ENCODE assay signal across 13 cellular contexts in the genomic region with DNA sequence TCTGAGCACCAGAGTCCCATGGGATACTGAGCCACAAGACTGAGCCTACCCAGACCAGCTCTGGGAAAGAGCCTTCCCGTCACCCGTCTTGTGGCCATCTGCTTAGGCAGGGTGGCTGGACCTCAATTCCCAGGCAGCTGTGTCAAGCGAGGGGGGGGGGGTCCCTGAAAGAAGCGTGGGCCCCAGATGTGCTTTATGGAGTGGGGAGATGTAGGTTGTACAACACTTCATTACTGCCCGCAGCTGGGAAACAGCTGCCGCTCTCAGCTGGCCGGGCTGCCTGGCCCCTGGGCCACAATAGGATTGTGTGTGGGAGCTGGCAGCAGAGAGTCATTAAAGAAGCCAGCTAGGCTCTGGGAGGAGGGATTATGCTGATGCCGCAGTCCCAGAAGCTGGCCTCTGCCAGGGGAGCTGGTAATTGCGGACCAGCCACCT.
DNase-seq lines count a peak whose midpoint lies in the region; ATAC-seq and TF ChIP-seq lines count a peak whose summit lies in the region.
"Had no signal": no experiment of that assay in that cellular context is flagged by ENCODE, and none has a peak within 500 bp of the region (broad histone marks: within the 10 kb centered on the region; RNA-seq: fewer than 3 reads in every experiment).

No MANE protein-coding gene starts in this region.

- H3K9me3 ChIP-seq in right atrium auricular region (no peaks in the 10 kb centered on the region), left lung (no peaks in the 10 kb centered on the region), upper lobe of right lung (no peaks in the 10 kb centered on the region), gastroesophageal sphincter (peaks cover 0 to under 1% (median 0%) of the 10 kb centered on the region in 3 donors)

- H3K4me1 Mint-ChIP-seq in WTC11: peaks cover 26% of the 10 kb centered on the region

- ATAC-seq in Right ventricle myocardium inferior (peak; percentile 69), WTC11 (peak; percentile 69), left lung (peak; percentile 25), upper lobe of right lung (peak; percentile 37), gastroesophageal sphincter (no peak)
- ATAC-seq: T-cell had no signal

- no peak overlapping the region for H3K4me3 Mint-ChIP-seq in WTC11

- H3K9me3 Mint-ChIP-seq in WTC11: no peaks in the 10 kb centered on the region

- peaks cover 0 to 29% of the 10 kb centered on the region in 2 donors for H3K4me1 ChIP-seq in right atrium auricular region
- peaks cover 0 to 7% of the 10 kb centered on the region in 2 donors for H3K4me1 ChIP-seq in left lung
- peaks cover 7% of the 10 kb centered on the region for H3K4me1 ChIP-seq in upper lobe of right lung
- no peaks in the 10 kb centered on the region for H3K4me1 ChIP-seq in gastroesophageal sphincter

- H3K36me3 ChIP-seq in right atrium auricular region (no peaks in the 10 kb centered on the region), left lung (no peaks in the 10 kb centered on the region), upper lobe of right lung (no peaks in the 10 kb centered on the region), gastroesophageal sphincter (no peaks in the 10 kb centered on the region)

- H3K27me3 Mint-ChIP-seq in WTC11 (ENCODE audit: low read depth): no peaks in the 10 kb centered on the region
- H3K27me3 Mint-ChIP-seq: T-cell had no signal

- POLR2A ChIA-PET in WTC11 (lab: Charles Lee): no interaction called here

- no peaks in the 10 kb centered on the region for H3K36me3 Mint-ChIP-seq in WTC11
- H3K36me3 Mint-ChIP-seq: T-cell had no signal

- intact Hi-C loops in Right ventricle myocardium inferior (cut with DNase I): loop anchor here (5.0 kb wide), 1 partner anchor 52 kb away; no protein-coding TSS in a partner anchor
- intact Hi-C loops in left lung (cut with DNase I): no loop called here
- intact Hi-C loops in upper lobe of right lung (cut with DNase I): no loop called here

- TF ChIP-seq CTCF in right atrium auricular region (IDR thresholded peaks at IDR 0.05) (no peak), WTC11 (IDR thresholded peaks at IDR 0.05) (no peak), left lung (IDR thresholded peaks at IDR 0.05) (no peak), upper lobe of right lung (IDR thresholded peaks at IDR 0.05) (no peak), gastroesophageal sphincter (IDR thresholded peaks at IDR 0.05) (no peak)

- no peak overlapping the region for H3K27ac Mint-ChIP-seq in WTC11
- H3K27ac Mint-ChIP-seq: T-cell had no signal

- H3K27me3 ChIP-seq in right atrium auricular region: no peaks in the 10 kb centered on the region
- H3K27me3 ChIP-seq in left lung: no peaks in the 10 kb centered on the region
- no peaks in the 10 kb centered on the region for H3K27me3 ChIP-seq in upper lobe of right lung
- H3K27me3 ChIP-seq in gastroesophageal sphincter: no peaks in the 10 kb centered on the region

- TF ChIP-seq POLR2A in gastroesophageal sphincter (IDR thresholded peaks at IDR 0.05): no peak

- WGBS in gastroesophageal sphincter (ENCODE audit: low coverage in 1 of 2), 2 donors: 38% methylated on average over 2 of the region's 9 CpGs; no CpG with 5 or more reads in 1 of the 2 donors

- DNase-seq in Right ventricle myocardium inferior (ENCODE audit: missing footprints): peak; percentile 89
- no peak for DNase-seq in right atrium auricular region (ENCODE audit: low spot score)
- no peak for DNase-seq in WTC11 (ENCODE audit: low spot score)
- DNase-seq in left lung: no peak
- no peak for DNase-seq in upper lobe of right lung
- no peak for DNase-seq in stimulated activated naive CD4-positive, alpha-beta T cell treated with Interleukin-2 at 50 U/mL for 16 hours (lab: John Stamatoyannopoulos, UW)
- no peak for DNase-seq in activated naive CD4-positive, alpha-beta T cell (lab: John Stamatoyannopoulos, UW)
- DNase-seq: ACHN, erythroblast, NCI-H2081 treated with DMSO at 0.1 percent for 48 hours, T-cell had no signal

- H3K27ac ChIP-seq in right atrium auricular region (peak overlapping the region in 1 of 2 donors; percentile 2), left lung (no peak overlapping the region), upper lobe of right lung (no peak overlapping the region), gastroesophageal sphincter (no peak overlapping the region)

- CTCF ChIA-PET in WTC11 (lab: Charles Lee): interaction anchor here (0.6 to 2.5 kb wide), 13 partner anchors 11 to 357 kb away, joined by 3 to 16 read pairs (median 4); partner anchors contain the start of gene GADD45G

- no peak overlapping the region for H3K4me3 ChIP-seq in right atrium auricular region
- H3K4me3 ChIP-seq in left lung: no peak overlapping the region
- H3K4me3 ChIP-seq in upper lobe of right lung: no peak overlapping the region
- H3K4me3 ChIP-seq in gastroesophageal sphincter: no peak overlapping the region
- H3K4me3 ChIP-seq: skin epidermis had no signal

- no peak for TF ChIP-seq EP300 in gastroesophageal sphincter (IDR thresholded peaks at IDR 0.05)

TF ChIP-seq in WTC11, 78 proteins besides CTCF, POLR2A, EP300 and RAD21 (continues in another document):
- TF ChIP-seq, protein P1, sequence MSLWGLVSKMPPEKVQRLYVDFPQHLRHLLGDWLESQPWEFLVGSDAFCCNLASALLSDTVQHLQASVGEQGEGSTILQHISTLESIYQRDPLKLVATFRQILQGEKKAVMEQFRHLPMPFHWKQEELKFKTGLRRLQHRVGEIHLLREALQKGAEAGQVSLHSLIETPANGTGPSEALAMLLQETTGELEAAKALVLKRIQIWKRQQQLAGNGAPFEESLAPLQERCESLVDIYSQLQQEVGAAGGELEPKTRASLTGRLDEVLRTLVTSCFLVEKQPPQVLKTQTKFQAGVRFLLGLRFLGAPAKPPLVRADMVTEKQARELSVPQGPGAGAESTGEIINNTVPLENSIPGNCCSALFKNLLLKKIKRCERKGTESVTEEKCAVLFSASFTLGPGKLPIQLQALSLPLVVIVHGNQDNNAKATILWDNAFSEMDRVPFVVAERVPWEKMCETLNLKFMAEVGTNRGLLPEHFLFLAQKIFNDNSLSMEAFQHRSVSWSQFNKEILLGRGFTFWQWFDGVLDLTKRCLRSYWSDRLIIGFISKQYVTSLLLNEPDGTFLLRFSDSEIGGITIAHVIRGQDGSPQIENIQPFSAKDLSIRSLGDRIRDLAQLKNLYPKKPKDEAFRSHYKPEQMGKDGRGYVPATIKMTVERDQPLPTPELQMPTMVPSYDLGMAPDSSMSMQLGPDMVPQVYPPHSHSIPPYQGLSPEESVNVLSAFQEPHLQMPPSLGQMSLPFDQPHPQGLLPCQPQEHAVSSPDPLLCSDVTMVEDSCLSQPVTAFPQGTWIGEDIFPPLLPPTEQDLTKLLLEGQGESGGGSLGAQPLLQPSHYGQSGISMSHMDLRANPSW (CRISPR knock-in tag; conservative IDR thresholded peaks at IDR 0.05; ENCODE audit: low read depth): no peak
- TF ChIP-seq JUN (CRISPR knock-in tag; IDR thresholded peaks at IDR 0.05): no peak
- no peak for TF ChIP-seq ZNF416 (CRISPR knock-in tag; IDR thresholded peaks at IDR 0.05)
- TF ChIP-seq, protein P2, sequence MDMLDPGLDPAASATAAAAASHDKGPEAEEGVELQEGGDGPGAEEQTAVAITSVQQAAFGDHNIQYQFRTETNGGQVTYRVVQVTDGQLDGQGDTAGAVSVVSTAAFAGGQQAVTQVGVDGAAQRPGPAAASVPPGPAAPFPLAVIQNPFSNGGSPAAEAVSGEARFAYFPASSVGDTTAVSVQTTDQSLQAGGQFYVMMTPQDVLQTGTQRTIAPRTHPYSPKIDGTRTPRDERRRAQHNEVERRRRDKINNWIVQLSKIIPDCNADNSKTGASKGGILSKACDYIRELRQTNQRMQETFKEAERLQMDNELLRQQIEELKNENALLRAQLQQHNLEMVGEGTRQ (CRISPR knock-in tag; IDR thresholded peaks at IDR 0.05): no peak
- TF ChIP-seq GABPB1 (CRISPR knock-in tag; IDR thresholded peaks at IDR 0.05): no peak
- no peak for TF ChIP-seq CBFB (CRISPR knock-in tag; IDR thresholded peaks at IDR 0.05; ENCODE audit: low read depth)
- no peak for TF ChIP-seq MYBL2 (CRISPR knock-in tag; IDR thresholded peaks at IDR 0.05)
- no peak for TF ChIP-seq CREM (CRISPR knock-in tag; IDR thresholded peaks at IDR 0.05)
- no peak for TF ChIP-seq MXD4 (CRISPR knock-in tag; IDR thresholded peaks at IDR 0.05; ENCODE audit: borderline replicate concordance)
- TF ChIP-seq ELF4 (CRISPR knock-in tag; IDR thresholded peaks at IDR 0.05; ENCODE audit: low read depth): no peak
- TF ChIP-seq, protein P3, sequence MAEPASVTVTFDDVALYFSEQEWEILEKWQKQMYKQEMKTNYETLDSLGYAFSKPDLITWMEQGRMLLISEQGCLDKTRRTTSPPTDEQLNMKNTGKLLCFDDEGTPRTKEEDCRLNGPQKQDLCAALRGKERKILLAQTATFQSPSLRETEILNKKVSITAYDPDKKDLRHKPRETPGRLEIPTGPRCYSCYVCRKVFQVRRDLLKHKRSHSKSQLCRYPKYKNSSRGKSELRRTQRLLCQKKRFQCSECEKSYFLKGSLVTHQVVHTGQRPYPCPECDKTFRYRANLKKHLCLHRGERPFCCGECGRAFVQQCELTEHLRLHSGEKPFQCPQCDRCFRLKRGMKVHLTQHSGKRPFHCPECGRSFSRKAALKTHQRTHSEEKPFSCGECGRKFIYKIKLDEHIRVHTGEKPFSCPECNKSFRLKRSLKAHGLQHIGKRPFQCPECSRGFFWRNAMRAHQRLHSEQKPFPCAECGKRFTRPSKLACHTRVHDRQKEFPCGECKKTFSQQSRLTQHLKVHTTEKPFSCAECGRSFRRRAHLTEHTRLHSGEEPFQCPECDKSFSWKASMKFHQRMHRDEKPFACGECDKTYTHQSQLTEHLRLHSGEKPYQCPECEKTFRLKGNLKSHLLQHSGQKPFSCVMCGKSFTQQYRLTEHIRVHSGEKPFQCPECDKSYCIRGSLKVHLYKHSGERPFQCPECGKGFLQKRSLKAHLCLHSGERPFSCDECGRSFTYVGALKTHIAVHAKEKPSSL (CRISPR knock-in tag; conservative IDR thresholded peaks at IDR 0.05): no peak
- TF ChIP-seq CREB1 (CRISPR knock-in tag; IDR thresholded peaks at IDR 0.05): no peak
- TF ChIP-seq SP1 (CRISPR knock-in tag; conservative IDR thresholded peaks at IDR 0.05): no peak
- TF ChIP-seq ZSCAN18 (CRISPR knock-in tag; IDR thresholded peaks at IDR 0.05): no peak
- no peak for TF ChIP-seq ZNF219 (CRISPR knock-in tag; IDR thresholded peaks at IDR 0.05; ENCODE audit: borderline replicate concordance)
